ENCODE assay signal across 24 cellular contexts in genomic region chr11:36101466-36101865, GRCh38.
"Had no signal": no experiment of that assay in that cellular context is flagged by ENCODE, and none has a peak within 500 bp of the region (broad histone marks: within the 10 kb centered on the region; RNA-seq: fewer than 3 reads in every experiment).

No MANE protein-coding gene starts in this region.

- H3K9me3 ChIP-seq: esophagus squamous epithelium, gastrocnemius medialis, left lung had no signal

- H3K27ac ChIP-seq: coronary artery, dorsolateral prefrontal cortex, esophagus squamous epithelium, gastrocnemius medialis, heart right ventricle, left lung had no signal

- DNase-seq: dermis blood vessel endothelial cell; dorsolateral prefrontal cortex; effector CD4-positive, alpha-beta T cell; effector memory CD4-positive, alpha-beta T cell; esophagus squamous epithelium; foreskin fibroblast; foreskin melanocyte; gastrocnemius medialis; glutamatergic neuron; head of caudate nucleus; heart right ventricle; hippocampal formation; left cardiac atrium; left lung; left ventricle myocardium superior; mammary epithelial cell; mesendoderm; midbrain; naive thymus-derived CD4-positive, alpha-beta T cell had no signal

- H3K4me3 ChIP-seq: coronary artery, dorsolateral prefrontal cortex, esophagus squamous epithelium, gastrocnemius medialis, heart right ventricle, left lung, lung had no signal

- H3K27me3 ChIP-seq: dorsolateral prefrontal cortex, esophagus squamous epithelium, gastrocnemius medialis, left lung had no signal

- H3K4me1 ChIP-seq: left lung had no signal

- H3K36me3 ChIP-seq: gastrocnemius medialis had no signal

- FAIRE-seq: colon, endothelial cell of umbilical vein, islet of Langerhans had no signal
